In the genomic region with DNA sequence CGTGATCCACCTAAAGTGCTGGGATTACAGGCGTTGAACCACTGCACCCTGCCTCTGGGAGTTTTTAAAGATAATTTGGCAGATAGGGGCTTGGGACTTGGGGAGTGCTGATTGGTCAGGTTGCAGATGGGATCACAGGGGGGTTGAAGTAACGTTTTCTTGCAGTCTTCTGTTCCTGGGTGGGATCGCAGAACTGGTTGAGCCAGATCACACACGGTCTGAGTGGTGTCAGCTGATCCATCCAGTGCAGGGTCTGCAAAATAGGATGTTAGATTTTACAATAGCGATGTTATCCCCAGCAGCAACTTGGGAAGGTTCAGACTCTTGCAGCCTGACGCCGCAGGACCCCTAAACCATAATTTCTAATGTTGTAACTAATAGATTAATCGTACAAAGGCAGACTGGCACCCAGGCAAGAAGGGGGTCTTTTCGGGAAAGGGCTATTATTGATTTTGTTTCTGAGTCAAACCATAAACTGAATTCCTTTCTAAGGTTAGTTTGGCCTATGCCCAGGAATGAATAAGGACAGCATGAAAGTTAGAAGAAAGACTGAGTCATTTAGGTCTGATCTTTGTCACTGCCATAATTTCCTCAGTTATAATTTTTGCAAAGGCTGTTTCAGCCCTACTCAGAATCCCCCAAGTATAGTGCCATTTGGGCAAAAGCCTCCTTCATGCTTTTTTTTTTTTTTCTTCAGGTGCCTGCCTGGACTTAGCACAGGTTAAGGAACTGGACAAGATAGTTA, we compare ENCODE assay signal across 1 cellular context.
TF ChIP-seq lines count a peak whose summit lies in the region.

No MANE protein-coding gene starts in this region.

TF ChIP-seq in SK-N-SH, 30 proteins besides CTCF, POLR2A, EP300 and RAD21 (continued from another document):
- TF ChIP-seq, protein P1, sequence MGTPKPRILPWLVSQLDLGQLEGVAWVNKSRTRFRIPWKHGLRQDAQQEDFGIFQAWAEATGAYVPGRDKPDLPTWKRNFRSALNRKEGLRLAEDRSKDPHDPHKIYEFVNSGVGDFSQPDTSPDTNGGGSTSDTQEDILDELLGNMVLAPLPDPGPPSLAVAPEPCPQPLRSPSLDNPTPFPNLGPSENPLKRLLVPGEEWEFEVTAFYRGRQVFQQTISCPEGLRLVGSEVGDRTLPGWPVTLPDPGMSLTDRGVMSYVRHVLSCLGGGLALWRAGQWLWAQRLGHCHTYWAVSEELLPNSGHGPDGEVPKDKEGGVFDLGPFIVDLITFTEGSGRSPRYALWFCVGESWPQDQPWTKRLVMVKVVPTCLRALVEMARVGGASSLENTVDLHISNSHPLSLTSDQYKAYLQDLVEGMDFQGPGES (IDR thresholded peaks at IDR 0.05; ENCODE audit: low read depth, low read length) = no peak
- TF ChIP-seq ZBTB33 (IDR thresholded peaks at IDR 0.05; ENCODE audit: borderline replicate concordance, low read depth) (no peak), YY1 (IDR thresholded peaks at IDR 0.05; ENCODE audit: low read depth) (no peak)
